ENCODE assay signal across 1 cellular context in genomic region chr2:196853301-196854087, GRCh38.
TF ChIP-seq lines count a peak whose summit lies in the region.

No MANE protein-coding gene starts in this region.

TF ChIP-seq in endothelial cell of umbilical vein, 7 proteins besides CTCF, POLR2A, EP300 and RAD21:
- no peak for TF ChIP-seq MYC (IDR thresholded peaks at IDR 0.05; ENCODE audit: low read depth, low read length)
- TF ChIP-seq GATA2 (IDR thresholded peaks at IDR 0.05; ENCODE audit: insufficient read depth, insufficient read length, low read depth, low read length) = no peak
- no peak for TF ChIP-seq POLR2AphosphoS5 (IDR thresholded peaks at IDR 0.05; ENCODE audit: insufficient read depth, low read depth, low read length)
- no peak for TF ChIP-seq MAX (IDR thresholded peaks at IDR 0.05; ENCODE audit: insufficient read depth, insufficient read length)
- no peak for TF ChIP-seq FOS (IDR thresholded peaks at IDR 0.05; ENCODE audit: borderline replicate concordance, insufficient read depth, low read length)
- TF ChIP-seq EZH2 (IDR thresholded peaks at IDR 0.05; ENCODE audit: borderline replicate concordance, low read depth, low read length, severe bottlenecking) = no peak
- TF ChIP-seq JUN (IDR thresholded peaks at IDR 0.05; ENCODE audit: borderline replicate concordance, insufficient read depth, insufficient read length, low read depth) = no peak
